Comparison of ENCODE assay signal across 23 cellular contexts in genomic region chr7:46099091-46099490, GRCh38.
"Had no signal": no experiment of that assay in that cellular context is flagged by ENCODE, and none has a peak within 500 bp of the region (broad histone marks: within the 10 kb centered on the region; RNA-seq: fewer than 3 reads in every experiment).

No MANE protein-coding gene starts in this region.

- H3K27me3 ChIP-seq: heart right ventricle, left lung, neutrophil, pancreas, testis, tibial artery, upper lobe of left lung had no signal

- DNase-seq: dorsolateral prefrontal cortex; effector CD4-positive, alpha-beta T cell; foreskin melanocyte; glutamatergic neuron; heart right ventricle; hippocampal formation; left cardiac atrium; left lung; mesenchymal stem cell; mucosa of descending colon; naive B cell; pancreas; stimulated activated CD4-positive, alpha-beta T cell treated with anti-CD3 and anti-CD28 coated beads, Interleukin-2, amount 100 ng/mL, for 24 hours; stimulated activated CD4-positive, alpha-beta T cell treated with anti-CD3 and anti-CD28 coated beads, Interleukin-4, amount 100 ng/mL, for 24 hours; stimulated activated naive CD4-positive, alpha-beta T cell treated with Interleukin-2 at 50 U/mL for 16 hours; substantia nigra; testis; tibial artery; upper lobe of left lung had no signal

- H3K36me3 ChIP-seq: heart right ventricle, left lung, neutrophil, pancreas, tibial artery, upper lobe of left lung had no signal

- H3K9me3 ChIP-seq: heart right ventricle, left lung, mucosa of descending colon, neutrophil, pancreas, testis, tibial artery, upper lobe of left lung had no signal

- H3K4me1 ChIP-seq: left lung, pancreas, testis, tibial artery, upper lobe of left lung had no signal

- H3K4me3 ChIP-seq: dorsolateral prefrontal cortex, heart right ventricle, left lung, mucosa of descending colon, pancreas, testis, tibial artery, upper lobe of left lung had no signal

- H3K27ac ChIP-seq: dorsolateral prefrontal cortex, heart right ventricle, left lung, neutrophil, pancreas, testis, tibial artery, upper lobe of left lung had no signal

- ATAC-seq: heart right ventricle; left cardiac atrium; left lung; mucosa of descending colon; natural killer cell treated with Interleukin-12 subunit alpha and Interleukin-12 subunit beta and Interleukin-15 and Interleukin-18, amount 100 ng/mL, for 72 hours; pancreas; sciatic nerve; stimulated activated effector memory CD8-positive, alpha-beta T cell treated with anti-CD3 and anti-CD28 coated beads, Interleukin-12 subunit alpha, Interleukin-12 subunit beta, amount 100 ng/mL, for 72 hours had no signal
